In genomic region chr14:100083706-100084105, GRCh38 we compare ENCODE assay signal across 13 cellular contexts. TPM values are rescaled to one million over a fixed set of nuclear protein-coding genes. Genes with fewer than 3 reads are reported as not detected.
DNase-seq lines count a peak whose midpoint lies in the region; ATAC-seq and TF ChIP-seq lines count a peak whose summit lies in the region.
"Had no signal": no experiment of that assay in that cellular context is flagged by ENCODE, and none has a peak within 500 bp of the region (broad histone marks: within the 10 kb centered on the region; RNA-seq: fewer than 3 reads in every experiment).

No MANE protein-coding gene starts in this region.

- no peaks in the 10 kb centered on the region for H3K9me3 ChIP-seq in CD8-positive, alpha-beta memory T cell (ENCODE audit: low read length)
- H3K9me3 ChIP-seq: BLaER1 treated with 17β-estradiol and CSF1 and Interleukin-3, amounts not matched to agents 10 nM and 100 nM; lower lobe of right lung had no signal

- peaks cover 90 to 99% (median 99%) of the 10 kb centered on the region in 3 donors for H3K4me1 Mint-ChIP-seq in CD8-positive, alpha-beta memory T cell
- H3K4me1 Mint-ChIP-seq in activated T-helper 17 cell treated with anti-CD3 and anti-CD28 coated beads, Interleukin-2, amount 50 U/mL, for 72 hours, result peaks cover 68% of the 10 kb centered on the region
- peaks cover 94 to 100% of the 10 kb centered on the region in 2 donors for H3K4me1 Mint-ChIP-seq in immature natural killer cell

- H3K4me1 ChIP-seq in CD8-positive, alpha-beta memory T cell (ENCODE audit: insufficient read depth, low read length), result peaks cover 98% of the 10 kb centered on the region

- H3K4me3 ChIP-seq in AG09309 (ENCODE audit: control insufficient read depth, low read depth, low read length), result no peak overlapping the region
- no peak overlapping the region for H3K4me3 ChIP-seq in CD8-positive, alpha-beta memory T cell (ENCODE audit: low read length)
- H3K4me3 ChIP-seq: BLaER1 treated with 17β-estradiol and CSF1 and Interleukin-3, amounts not matched to agents 10 nM and 100 nM; lower lobe of right lung had no signal

- no peak for TF ChIP-seq CTCF in AG09309 (IDR thresholded peaks at IDR 0.05; ENCODE audit: control insufficient read depth, insufficient read depth, low read depth, low read length, missing control alignments)

- H3K27ac Mint-ChIP-seq in CD8-positive, alpha-beta memory T cell, result peak overlapping the region; percentile 87 to 98 (median 93)
- peak overlapping the region; percentile 92 for H3K27ac Mint-ChIP-seq in activated T-helper 17 cell treated with anti-CD3 and anti-CD28 coated beads, Interleukin-2, amount 50 U/mL, for 72 hours
- H3K27ac Mint-ChIP-seq in immature natural killer cell, result peak overlapping the region; percentile 91 to 100 (median 98)
- H3K27ac Mint-ChIP-seq: nephron had no signal

- no peaks in the 10 kb centered on the region for H3K9me3 Mint-ChIP-seq in CD8-positive, alpha-beta memory T cell
- H3K9me3 Mint-ChIP-seq in activated T-helper 17 cell treated with anti-CD3 and anti-CD28 coated beads, Interleukin-2, amount 50 U/mL, for 72 hours, result no peaks in the 10 kb centered on the region
- no peaks in the 10 kb centered on the region for H3K9me3 Mint-ChIP-seq in immature natural killer cell
- H3K9me3 Mint-ChIP-seq: IgD-negative memory B cell, nephron had no signal

- CTCF ChIA-PET in CD8-positive, alpha-beta memory T cell (lab: Charles Lee), result interaction anchor here (3.1 to 58.3 kb wide), 3 partner anchors 10 to 110 kb away, joined by 14 to 1568 read pairs (median 1568); partner anchors contain the start of gene EVL

- DNase-seq in AG09309 (ENCODE audit: low read depth) (peak; percentile 73), immature natural killer cell (no peak), T1000 (lab: John Stamatoyannopoulos, UW) (no peak)
- DNase-seq in CD8-positive, alpha-beta memory T cell, result peak in 1 of 5 donors; percentile 59
- no peak for DNase-seq in stimulated activated CD4-positive, alpha-beta T cell treated with anti-CD3 and anti-CD28 coated beads, Interleukin-4, amount 100 ng/mL, for 1 hour
- DNase-seq: cerebellar nuclear complex, lower lobe of right lung, NCI-H1092 treated with DMSO at 0.1 percent for 48 hours had no signal

- H3K27me3 ChIP-seq in CD8-positive, alpha-beta memory T cell (ENCODE audit: insufficient read depth, low read length, poor library complexity, severe bottlenecking), result no peaks in the 10 kb centered on the region
- H3K27me3 ChIP-seq: BLaER1 treated with 17β-estradiol and CSF1 and Interleukin-3, amounts not matched to agents 10 nM and 100 nM had no signal

- no peak for ATAC-seq in activated T-helper 17 cell treated with anti-CD3 and anti-CD28 coated beads, Interleukin-2, amount 50 U/mL, for 72 hours (replicated peaks)
- ATAC-seq in HG03439 (IDR thresholded peaks at IDR 0.05; ENCODE audit: unreplicated experiment), result no peak
- ATAC-seq: lower lobe of right lung had no signal

- H3K36me3 Mint-ChIP-seq in CD8-positive, alpha-beta memory T cell, result peaks cover 25 to 84% (median 28%) of the 10 kb centered on the region in 3 donors
- peaks cover 99% of the 10 kb centered on the region for H3K36me3 Mint-ChIP-seq in activated T-helper 17 cell treated with anti-CD3 and anti-CD28 coated beads, Interleukin-2, amount 50 U/mL, for 72 hours (ENCODE audit: low read depth)
- peaks cover 26 to 57% (median 29%) of the 10 kb centered on the region in 3 donors for H3K36me3 Mint-ChIP-seq in immature natural killer cell
- H3K36me3 Mint-ChIP-seq: IgD-negative memory B cell had no signal

- peak overlapping the region; percentile 41 to 87 (median 84) for H3K4me3 Mint-ChIP-seq in CD8-positive, alpha-beta memory T cell
- H3K4me3 Mint-ChIP-seq in activated T-helper 17 cell treated with anti-CD3 and anti-CD28 coated beads, Interleukin-2, amount 50 U/mL, for 72 hours, result peak overlapping the region; percentile 93
- H3K4me3 Mint-ChIP-seq in immature natural killer cell, result peak overlapping the region; percentile 36 to 86 (median 84)
- H3K4me3 Mint-ChIP-seq: nephron had no signal

- no peaks in the 10 kb centered on the region for H3K27me3 Mint-ChIP-seq in CD8-positive, alpha-beta memory T cell
- H3K27me3 Mint-ChIP-seq in activated T-helper 17 cell treated with anti-CD3 and anti-CD28 coated beads, Interleukin-2, amount 50 U/mL, for 72 hours, result no peaks in the 10 kb centered on the region
- peaks cover 0 to 14% (median 0%) of the 10 kb centered on the region in 3 donors for H3K27me3 Mint-ChIP-seq in immature natural killer cell (ENCODE audit: low read depth in 3 of 3)
- H3K27me3 Mint-ChIP-seq: IgD-negative memory B cell had no signal

- peaks cover 51% of the 10 kb centered on the region for H3K36me3 ChIP-seq in CD8-positive, alpha-beta memory T cell (ENCODE audit: insufficient read depth, low read length)

- no peak overlapping the region for H3K27ac ChIP-seq in CD8-positive, alpha-beta memory T cell (ENCODE audit: low read depth, low read length)
- H3K27ac ChIP-seq: lower lobe of right lung had no signal

- POLR2A ChIA-PET in CD8-positive, alpha-beta memory T cell (lab: Charles Lee), result interaction anchor here (0.7 to 10.0 kb wide), 4 partner anchors 9 to 132 kb away, joined by 4 to 274 read pairs (median 13); partner anchors contain the start of gene EVL

RNA-seq across cellular contexts. Expression of gene EVL, which starts 18.5 kb away (rescaled TPM):
- 100 to 1,000 TPM; 218 to 228 TPM for total RNA-seq in CD8-positive, alpha-beta memory T cell
- 129 TPM for polyA plus RNA-seq in CD8-positive, alpha-beta memory T cell
- 100 to 1,000 TPM; 493 to 560 TPM for total RNA-seq in activated T-helper 17 cell treated with anti-CD3 and anti-CD28 coated beads, Interleukin-2, amount 50 U/mL, for 72 hours
- polyA plus RNA-seq in immature natural killer cell, result 100 to 1,000 TPM in 1 of 3 donors, 10 to 100 TPM in 2; 56.8 to 135 (median 76.3) TPM
